14 cellular contexts compared by ENCODE assay signal in the genomic region with DNA sequence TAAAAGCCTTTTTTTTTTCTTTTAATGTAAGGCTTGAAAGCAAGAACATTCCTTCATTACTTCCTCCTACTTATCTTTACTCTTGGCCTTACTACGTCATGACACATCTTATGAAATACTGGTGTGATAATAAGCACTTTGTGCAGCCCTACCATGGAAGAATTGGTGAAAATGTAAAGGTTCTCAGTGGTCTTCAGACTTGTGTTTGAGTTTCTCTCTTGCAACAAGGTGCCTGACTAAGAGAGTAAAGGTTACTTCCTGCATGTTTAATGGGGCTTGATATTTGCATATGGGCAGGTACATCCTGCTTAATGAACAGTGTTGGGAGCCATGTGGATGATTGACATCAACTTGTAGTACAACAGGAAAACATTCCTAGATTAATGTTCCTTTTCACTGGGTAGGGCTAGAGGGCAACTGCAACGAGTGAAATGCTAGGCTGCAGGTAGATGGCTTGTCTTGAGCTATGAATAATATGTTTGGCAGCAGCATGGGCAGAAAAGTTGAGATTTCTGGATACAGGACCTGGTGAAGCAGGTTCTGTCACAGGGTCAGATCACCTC.
DNase-seq lines count a peak whose midpoint lies in the region; ATAC-seq and TF ChIP-seq lines count a peak whose summit lies in the region.
"Had no signal": no experiment of that assay in that cellular context is flagged by ENCODE, and none has a peak within 500 bp of the region (broad histone marks: within the 10 kb centered on the region; RNA-seq: fewer than 3 reads in every experiment).

No MANE protein-coding gene starts in this region.

- peak overlapping the region; percentile 45 for H3K9ac ChIP-seq in PC-3 (ENCODE audit: low read length)

- POLR2A ChIA-PET in PC-3 (lab: Charles Lee; ENCODE audit: unreplicated experiment) = interaction anchor here (0.6 to 0.8 kb wide), 2 partner anchors 15 to 18 kb away, joined by 3 to 5 read pairs; no protein-coding TSS in a partner anchor

- H3K27me3 Mint-ChIP-seq in activated T-cell treated with anti-CD3 and anti-CD28 coated beads, Interleukin-2, amount 50 U/mL, for 72 hours (ENCODE audit: low read depth) = no peaks in the 10 kb centered on the region
- no peaks in the 10 kb centered on the region for H3K27me3 Mint-ChIP-seq in stimulated activated naive CD8-positive, alpha-beta T cell treated with anti-CD3 and anti-CD28 coated beads, Interleukin-15, Interleukin-2, amounts not matched to agents 100 ng/mL and 50 ng/mL, for 24 hours
- H3K27me3 Mint-ChIP-seq: dendritic cell treated with granulocyte-macrophage colony-stimulating factor and Interleukin-4, amounts not matched to agents 40 ng/mL and 50 ng/mL, for 4 days had no signal

- H3K4me3 Mint-ChIP-seq in activated T-cell treated with anti-CD3 and anti-CD28 coated beads, Interleukin-2, amount 50 U/mL, for 72 hours = peak overlapping the region in 1 of 2 donors; percentile 39
- H3K4me3 Mint-ChIP-seq in stimulated activated naive CD8-positive, alpha-beta T cell treated with anti-CD3 and anti-CD28 coated beads, Interleukin-15, Interleukin-2, amounts not matched to agents 100 ng/mL and 50 ng/mL, for 24 hours = no peak overlapping the region
- H3K4me3 Mint-ChIP-seq: dendritic cell treated with granulocyte-macrophage colony-stimulating factor and Interleukin-4, amounts not matched to agents 40 ng/mL and 50 ng/mL, for 4 days; HFFc6 had no signal

- H3K9me3 Mint-ChIP-seq in activated T-cell treated with anti-CD3 and anti-CD28 coated beads, Interleukin-2, amount 50 U/mL, for 72 hours = peaks cover 0 to 3% of the 10 kb centered on the region in 2 donors
- H3K9me3 Mint-ChIP-seq in stimulated activated naive CD8-positive, alpha-beta T cell treated with anti-CD3 and anti-CD28 coated beads, Interleukin-15, Interleukin-2, amounts not matched to agents 100 ng/mL and 50 ng/mL, for 24 hours = no peaks in the 10 kb centered on the region
- H3K9me3 Mint-ChIP-seq: dendritic cell treated with granulocyte-macrophage colony-stimulating factor and Interleukin-4, amounts not matched to agents 40 ng/mL and 50 ng/mL, for 4 days; HFFc6 had no signal

- peaks cover 13% of the 10 kb centered on the region for H3K36me3 ChIP-seq in PC-3 (ENCODE audit: low read depth, low read length)
- H3K36me3 ChIP-seq: WERI-Rb-1 had no signal

- H3K4me3 ChIP-seq in PC-3 (ENCODE audit: low read length) = no peak overlapping the region
- no peak overlapping the region for H3K4me3 ChIP-seq in fibroblast of pulmonary artery (replicated peaks; ENCODE audit: low read depth, low read length)
- H3K4me3 ChIP-seq: heart right ventricle had no signal

- H3K27ac Mint-ChIP-seq in activated T-cell treated with anti-CD3 and anti-CD28 coated beads, Interleukin-2, amount 50 U/mL, for 72 hours = peak overlapping the region; percentile 64
- H3K27ac Mint-ChIP-seq in stimulated activated naive CD8-positive, alpha-beta T cell treated with anti-CD3 and anti-CD28 coated beads, Interleukin-15, Interleukin-2, amounts not matched to agents 100 ng/mL and 50 ng/mL, for 24 hours = peak overlapping the region; percentile 80
- H3K27ac Mint-ChIP-seq: dendritic cell treated with granulocyte-macrophage colony-stimulating factor and Interleukin-4, amounts not matched to agents 40 ng/mL and 50 ng/mL, for 4 days; HFFc6 had no signal

- no peaks in the 10 kb centered on the region for H3K9me3 ChIP-seq in PC-3 (ENCODE audit: low read length)
- H3K9me3 ChIP-seq: heart right ventricle had no signal

- H3K27me3 ChIP-seq in PC-3 (ENCODE audit: low read length) = no peaks in the 10 kb centered on the region
- H3K27me3 ChIP-seq: heart right ventricle had no signal

- peaks cover 6 to 37% of the 10 kb centered on the region in 2 donors for H3K36me3 Mint-ChIP-seq in activated T-cell treated with anti-CD3 and anti-CD28 coated beads, Interleukin-2, amount 50 U/mL, for 72 hours (ENCODE audit: insufficient read depth in 2 of 2)
- H3K36me3 Mint-ChIP-seq in stimulated activated naive CD8-positive, alpha-beta T cell treated with anti-CD3 and anti-CD28 coated beads, Interleukin-15, Interleukin-2, amounts not matched to agents 100 ng/mL and 50 ng/mL, for 24 hours (ENCODE audit: low read depth) = peaks cover 54% of the 10 kb centered on the region

- H3K9me2 ChIP-seq in PC-3 (replicated peaks; ENCODE audit: low read length) = no peaks in the 10 kb centered on the region

- ATAC-seq in activated T-cell treated with anti-CD3 and anti-CD28 coated beads, Interleukin-2, amount 50 U/mL, for 72 hours (replicated peaks in 1 of 2) = no peak
- ATAC-seq in PC-3 (peak; percentile 93), HG02884 (IDR thresholded peaks at IDR 0.05; ENCODE audit: unreplicated experiment) (no peak), HG03108 (IDR thresholded peaks at IDR 0.05; ENCODE audit: unreplicated experiment) (no peak)
- ATAC-seq: heart right ventricle had no signal

- TF ChIP-seq CTCF in PC-3 (conservative IDR thresholded peaks at IDR 0.05; ENCODE audit: low read depth, low read length) = no peak
- no peak for TF ChIP-seq CTCF in fibroblast of pulmonary artery (IDR thresholded peaks at IDR 0.05; ENCODE audit: low read length, missing control alignments)

- CTCF ChIA-PET in PC-3 (lab: Charles Lee) = interaction anchor here (0.5 kb wide), 1 partner anchor 9 kb away, joined by 4 read pairs; no protein-coding TSS in a partner anchor

- no peaks in the 10 kb centered on the region for H4K20me1 ChIP-seq in PC-3 (ENCODE audit: low read length)

- no peaks in the 10 kb centered on the region for H3F3A ChIP-seq in PC-3 (ENCODE audit: low read length, unreplicated experiment)

- BruUV-seq in PC-3 (replicated peaks; lab: Mats Ljungman, UMichigan) = no TSS peak

- intact Hi-C loops in PC-3 (cut with micrococcal nuclease) = no loop called here

- H3K4me2 ChIP-seq in PC-3 (ENCODE audit: low read length) = peak overlapping the region; percentile 31

- no peak overlapping the region for H2AFZ ChIP-seq in PC-3 (ENCODE audit: low read length)

- peaks cover 19% of the 10 kb centered on the region for H3K4me1 ChIP-seq in PC-3 (ENCODE audit: insufficient read depth, low read length)

- H3K79me2 ChIP-seq in PC-3 (ENCODE audit: low read length) = peaks cover 52% of the 10 kb centered on the region

- peaks cover 82% of the 10 kb centered on the region for H3K4me1 Mint-ChIP-seq in activated T-cell treated with anti-CD3 and anti-CD28 coated beads, Interleukin-2, amount 50 U/mL, for 72 hours (ENCODE audit: low read depth)
- peaks cover 81% of the 10 kb centered on the region for H3K4me1 Mint-ChIP-seq in stimulated activated naive CD8-positive, alpha-beta T cell treated with anti-CD3 and anti-CD28 coated beads, Interleukin-15, Interleukin-2, amounts not matched to agents 100 ng/mL and 50 ng/mL, for 24 hours (ENCODE audit: low read depth)

- no peak for DNase-seq in activated T-cell treated with anti-CD3 and anti-CD28 coated beads, Interleukin-2, amount 50 U/mL, for 72 hours
- DNase-seq in activated T-cell treated with anti-CD3 and anti-CD28 coated beads for 4 hours (no peak), PC-3 (peak; percentile 83), fibroblast of pulmonary artery (ENCODE audit: low read depth) (peak; percentile 72), cerebellum (ENCODE audit: low spot score) (no peak)
- DNase-seq: heart right ventricle, HFFc6, midbrain, NCI-H1417 treated with DMSO at 0.1 percent for 48 hours, WERI-Rb-1 had no signal

- peak overlapping the region; percentile 79 for H3K27ac ChIP-seq in PC-3 (ENCODE audit: low read length)
- H3K27ac ChIP-seq: heart right ventricle, WERI-Rb-1 had no signal

Comparison
In these comparisons a context has a peak if more than half of its experiments do, and no peak if none do; other contexts are left out.
1. DNase-seq: peak in PC-3 (single experiment) and fibroblast of pulmonary artery (single experiment); none in activated T-cell treated with anti-CD3 and anti-CD28 coated beads, Interleukin-2, amount 50 U/mL, for 72 hours (0 of 2), activated T-cell treated with anti-CD3 and anti-CD28 coated beads for 4 hours (single experiment) and cerebellum (single experiment).